Comparison of ENCODE assay signal across 9 cellular contexts in the genomic region with DNA sequence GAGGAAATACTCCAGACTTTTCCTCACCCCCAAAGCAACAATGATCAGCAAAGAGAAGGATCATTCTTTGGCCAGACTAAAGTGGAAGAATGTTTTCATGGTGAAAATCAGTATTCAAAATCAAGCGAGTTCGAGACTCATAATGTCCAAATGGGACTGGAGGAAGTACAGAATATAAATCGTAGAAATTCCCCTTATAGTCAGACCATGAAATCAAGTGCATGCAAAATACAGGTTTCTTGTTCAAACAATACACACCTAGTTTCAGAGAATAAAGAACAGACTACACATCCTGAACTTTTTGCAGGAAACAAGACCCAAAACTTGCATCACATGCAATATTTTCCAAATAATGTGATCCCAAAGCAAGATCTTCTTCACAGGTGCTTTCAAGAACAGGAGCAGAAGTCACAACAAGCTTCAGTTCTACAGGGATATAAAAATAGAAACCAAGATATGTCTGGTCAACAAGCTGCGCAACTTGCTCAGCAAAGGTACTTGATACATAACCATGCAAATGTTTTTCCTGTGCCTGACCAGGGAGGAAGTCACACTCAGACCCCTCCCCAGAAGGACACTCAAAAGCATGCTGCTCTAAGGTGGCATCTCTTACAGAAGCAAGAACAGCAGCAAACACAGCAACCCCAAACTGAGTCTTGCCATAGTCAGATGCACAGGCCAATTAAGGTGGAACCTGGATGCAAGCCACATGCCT.
DNase-seq lines count a peak whose midpoint lies in the region; ATAC-seq and TF ChIP-seq lines count a peak whose summit lies in the region.
"Had no signal": no experiment of that assay in that cellular context is flagged by ENCODE, and none has a peak within 500 bp of the region (broad histone marks: within the 10 kb centered on the region; RNA-seq: fewer than 3 reads in every experiment).

No MANE protein-coding gene starts in this region.

- WGBS in right cardiac atrium, result 91% methylated on average over 4 of the region's 4 CpGs

- no peaks in the 10 kb centered on the region for H3K27me3 ChIP-seq in right atrium auricular region
- no peaks in the 10 kb centered on the region for H3K27me3 ChIP-seq in right cardiac atrium (ENCODE audit: control insufficient read depth, insufficient read depth)

- H3K4me3 Mint-ChIP-seq in stimulated activated effector memory CD8-positive, alpha-beta T cell treated with anti-CD3 and anti-CD28 coated beads, Interleukin-12 subunit alpha, Interleukin-12 subunit beta, amount 100 ng/mL, for 72 hours, result no peak overlapping the region

- ATAC-seq in Right ventricle myocardium superior (ENCODE audit: poor library complexity) (peak; percentile 46), GM21825 (IDR thresholded peaks at IDR 0.05; ENCODE audit: unreplicated experiment) (peak; percentile 88), HG03457 (IDR thresholded peaks at IDR 0.05; ENCODE audit: unreplicated experiment) (peak; percentile 75), right cardiac atrium (no peak)
- no peak for ATAC-seq in stimulated activated effector memory CD8-positive, alpha-beta T cell treated with anti-CD3 and anti-CD28 coated beads, Interleukin-12 subunit alpha, Interleukin-12 subunit beta, amount 100 ng/mL, for 72 hours

- DNase-seq in Right ventricle myocardium superior (no peak), right atrium auricular region (ENCODE audit: low spot score) (no peak), SKM-1 treated with dmso at 0.1 percent for 144 hours (lab: John Stamatoyannopoulos, UW; ENCODE audit: unreplicated experiment) (no peak), NCI-H524 treated with DMSO at 0.1 percent for 48 hours (lab: John Stamatoyannopoulos, UW) (no peak), right cardiac atrium (no peak)
- no peak for DNase-seq in stimulated activated effector memory CD8-positive, alpha-beta T cell treated with anti-CD3 and anti-CD28 coated beads, Interleukin-12 subunit alpha, Interleukin-12 subunit beta, amount 100 ng/mL, for 72 hours (ENCODE audit: low spot score in 2 of 2)
- DNase-seq: NK-92 treated with Interleukin-12 subunit alpha and Interleukin-12 subunit beta, amount 100 ng/mL, for 24 hours had no signal

- H3K27ac Mint-ChIP-seq in stimulated activated effector memory CD8-positive, alpha-beta T cell treated with anti-CD3 and anti-CD28 coated beads, Interleukin-12 subunit alpha, Interleukin-12 subunit beta, amount 100 ng/mL, for 72 hours, result peak overlapping the region; percentile 11

- no peaks in the 10 kb centered on the region for H3K9me3 Mint-ChIP-seq in stimulated activated effector memory CD8-positive, alpha-beta T cell treated with anti-CD3 and anti-CD28 coated beads, Interleukin-12 subunit alpha, Interleukin-12 subunit beta, amount 100 ng/mL, for 72 hours

- no peak for TF ChIP-seq CTCF in right atrium auricular region (IDR thresholded peaks at IDR 0.05)

- H3K27ac ChIP-seq in right atrium auricular region (no peak overlapping the region), right cardiac atrium (ENCODE audit: low read length) (no peak overlapping the region)

- H3K4me3 ChIP-seq in right atrium auricular region, result no peak overlapping the region
- no peak overlapping the region for H3K4me3 ChIP-seq in right cardiac atrium (ENCODE audit: low read length)

- peaks cover 78% of the 10 kb centered on the region for H3K36me3 Mint-ChIP-seq in stimulated activated effector memory CD8-positive, alpha-beta T cell treated with anti-CD3 and anti-CD28 coated beads, Interleukin-12 subunit alpha, Interleukin-12 subunit beta, amount 100 ng/mL, for 72 hours

- peaks cover 30% of the 10 kb centered on the region for H3K4me1 Mint-ChIP-seq in stimulated activated effector memory CD8-positive, alpha-beta T cell treated with anti-CD3 and anti-CD28 coated beads, Interleukin-12 subunit alpha, Interleukin-12 subunit beta, amount 100 ng/mL, for 72 hours

- H3K9me3 ChIP-seq in right atrium auricular region, result no peaks in the 10 kb centered on the region
- H3K9me3 ChIP-seq in right cardiac atrium (ENCODE audit: control insufficient read depth, low read length), result no peaks in the 10 kb centered on the region

- H3K36me3 ChIP-seq in right atrium auricular region, result peaks cover 23% of the 10 kb centered on the region

- H3K4me1 ChIP-seq in right atrium auricular region, result peaks cover 0 to 20% of the 10 kb centered on the region in 2 donors
- H3K4me1 ChIP-seq in right cardiac atrium (ENCODE audit: control insufficient read depth, insufficient read depth, low read length), result peaks cover 9% of the 10 kb centered on the region

- intact Hi-C loops in Right ventricle myocardium superior (cut with DNase I), result no loop called here
- intact Hi-C loops in right cardiac atrium (cut with DNase I), result loop anchor here in 2 of 4 donors (10.0 kb wide), 1 partner anchor 92 kb away; a partner anchor contains a TSS

Comparison
In these comparisons a context has a peak if more than half of its experiments do, and no peak if none do; other contexts are left out.
1. ATAC-seq: peak in Right ventricle myocardium superior (single experiment), GM21825 (single experiment) and HG03457 (single experiment); none in stimulated activated effector memory CD8-positive, alpha-beta T cell treated with anti-CD3 and anti-CD28 coated beads, Interleukin-12 subunit alpha, Interleukin-12 subunit beta, amount 100 ng/mL, for 72 hours (single experiment) and right cardiac atrium (0 of 2).